1 cellular context compared by ENCODE assay signal in genomic region chr10:47237316-47238260, GRCh38.
TF ChIP-seq lines count a peak whose summit lies in the region.

No MANE protein-coding gene starts in this region.

TF ChIP-seq in GM12878, 131 proteins besides CTCF, POLR2A, EP300 and RAD21:
- TF ChIP-seq SRF (IDR thresholded peaks at IDR 0.05; ENCODE audit: low read depth in 2 of 2, low read length in 2 of 2) (no peak), CEBPB (IDR thresholded peaks at IDR 0.05; ENCODE audit: borderline replicate concordance in 1 of 2, low read depth in 2 of 2, low read length in 2 of 2) (no peak)
- TF ChIP-seq, protein P1, sequence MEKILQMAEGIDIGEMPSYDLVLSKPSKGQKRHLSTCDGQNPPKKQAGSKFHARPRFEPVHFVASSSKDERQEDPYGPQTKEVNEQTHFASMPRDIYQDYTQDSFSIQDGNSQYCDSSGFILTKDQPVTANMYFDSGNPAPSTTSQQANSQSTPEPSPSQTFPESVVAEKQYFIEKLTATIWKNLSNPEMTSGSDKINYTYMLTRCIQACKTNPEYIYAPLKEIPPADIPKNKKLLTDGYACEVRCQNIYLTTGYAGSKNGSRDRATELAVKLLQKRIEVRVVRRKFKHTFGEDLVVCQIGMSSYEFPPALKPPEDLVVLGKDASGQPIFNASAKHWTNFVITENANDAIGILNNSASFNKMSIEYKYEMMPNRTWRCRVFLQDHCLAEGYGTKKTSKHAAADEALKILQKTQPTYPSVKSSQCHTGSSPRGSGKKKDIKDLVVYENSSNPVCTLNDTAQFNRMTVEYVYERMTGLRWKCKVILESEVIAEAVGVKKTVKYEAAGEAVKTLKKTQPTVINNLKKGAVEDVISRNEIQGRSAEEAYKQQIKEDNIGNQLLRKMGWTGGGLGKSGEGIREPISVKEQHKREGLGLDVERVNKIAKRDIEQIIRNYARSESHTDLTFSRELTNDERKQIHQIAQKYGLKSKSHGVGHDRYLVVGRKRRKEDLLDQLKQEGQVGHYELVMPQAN (conservative IDR thresholded peaks at IDR 0.05), result no peak
